11 cellular contexts compared by ENCODE assay signal in the genomic region with DNA sequence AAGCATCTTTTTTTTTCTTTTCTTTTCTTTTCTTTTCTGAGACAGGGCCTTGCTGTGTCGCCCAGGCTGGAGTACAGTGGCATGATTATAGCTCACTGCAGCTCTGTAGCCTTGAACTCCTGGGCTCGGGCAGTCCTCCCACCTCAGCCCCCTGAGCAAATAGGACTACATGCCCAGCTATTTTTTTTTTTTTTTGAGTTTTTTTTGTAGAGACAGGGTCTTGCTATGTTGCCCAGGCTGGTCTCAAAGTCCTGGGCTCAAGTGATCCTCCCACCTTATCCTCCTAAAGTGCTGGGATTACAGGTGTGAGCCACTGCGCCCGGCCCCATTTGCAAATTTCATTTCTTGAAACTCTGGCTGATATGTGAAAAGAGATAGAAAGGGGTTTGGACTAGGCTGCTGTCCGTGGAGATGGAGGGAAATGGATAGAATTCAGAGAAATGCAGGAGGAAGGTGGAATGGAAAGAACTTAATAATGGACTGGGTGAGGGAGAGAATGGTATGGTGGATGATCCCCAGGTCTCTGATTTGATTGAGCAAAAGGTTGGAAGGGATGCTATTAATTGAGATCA. TPM values are rescaled to one million over a fixed set of nuclear protein-coding genes. Genes with fewer than 3 reads are reported as not detected.
A peak's percentile ranks its signal among the peaks of the same experiment; 100 is the strongest.
DNase-seq lines count a peak whose midpoint lies in the region; ATAC-seq and TF ChIP-seq lines count a peak whose summit lies in the region.
"Had no signal": no experiment of that assay in that cellular context is flagged by ENCODE, and none has a peak within 500 bp of the region (broad histone marks: within the 10 kb centered on the region; RNA-seq: fewer than 3 reads in every experiment).

No MANE protein-coding gene starts in this region.

- intact Hi-C loops in left ventricle myocardium inferior (cut with micrococcal nuclease), result no loop called here
- intact Hi-C loops in heart left ventricle (cut with DNase I), result no loop called here
- intact Hi-C loops in naive thymus-derived CD4-positive, alpha-beta T cell (cut with micrococcal nuclease), result no loop called here
- intact Hi-C loops in lower lobe of right lung (cut with DNase I), result no loop called here

- no peaks in the 10 kb centered on the region for H3K27me3 Mint-ChIP-seq in naive thymus-derived CD4-positive, alpha-beta T cell

- H3K27me3 ChIP-seq in left ventricle myocardium inferior (ENCODE audit: low read depth) (no peaks in the 10 kb centered on the region), heart left ventricle (no peaks in the 10 kb centered on the region), lower lobe of right lung (ENCODE audit: low read depth) (no peaks in the 10 kb centered on the region)
- no peaks in the 10 kb centered on the region for H3K27me3 ChIP-seq in naive thymus-derived CD4-positive, alpha-beta T cell (ENCODE audit: control insufficient read depth in 2 of 2, insufficient read depth in 2 of 2, low read length in 2 of 2)
- H3K27me3 ChIP-seq: BE2C had no signal

- no peaks in the 10 kb centered on the region for H3K9me3 Mint-ChIP-seq in activated naive CD4-positive, alpha-beta T cell treated with anti-CD3 and anti-CD28 coated beads, Interleukin-2, amount 50 U/mL, for 72 hours
- H3K9me3 Mint-ChIP-seq in naive thymus-derived CD4-positive, alpha-beta T cell, result peaks cover 0 to 3% (median 0%) of the 10 kb centered on the region in 11 donors
- H3K9me3 Mint-ChIP-seq: H9 had no signal

- H3K4me1 Mint-ChIP-seq in naive thymus-derived CD4-positive, alpha-beta T cell, result peaks cover 70 to 95% (median 86%) of the 10 kb centered on the region in 7 donors

- H3K4me3 Mint-ChIP-seq in naive thymus-derived CD4-positive, alpha-beta T cell, result peak overlapping the region in 5 of 10 donors; percentile 1 to 51 (median 12)
- H3K4me3 Mint-ChIP-seq: H9 had no signal

- TF ChIP-seq POLR2A in heart left ventricle (IDR thresholded peaks at IDR 0.05), result no peak

- DNase-seq in left ventricle myocardium inferior (no peak), heart left ventricle (no peak), lower lobe of right lung (no peak), dedifferentiated amniotic fluid mesenchymal stem cell (ENCODE audit: extremely low spot score) (no peak)
- no peak for DNase-seq in activated naive CD4-positive, alpha-beta T cell treated with anti-CD3 and anti-CD28 coated beads, Interleukin-2, amount 50 U/mL, for 72 hours (ENCODE audit: low spot score in 2 of 2)
- DNase-seq in naive thymus-derived CD4-positive, alpha-beta T cell, result no peak
- DNase-seq: BE2C, H9, NCI-H226 had no signal

- WGBS in heart left ventricle, 4 donors, result 82 to 95% (median 94%) methylated on average over 5 of the region's 5 CpGs

- peak overlapping the region; percentile 69 to 70 for H3K27ac Mint-ChIP-seq in activated naive CD4-positive, alpha-beta T cell treated with anti-CD3 and anti-CD28 coated beads, Interleukin-2, amount 50 U/mL, for 72 hours
- peak overlapping the region; percentile 40 to 93 (median 78) for H3K27ac Mint-ChIP-seq in naive thymus-derived CD4-positive, alpha-beta T cell

- peaks cover 30 to 60% of the 10 kb centered on the region in 2 donors for H3K36me3 Mint-ChIP-seq in activated naive CD4-positive, alpha-beta T cell treated with anti-CD3 and anti-CD28 coated beads, Interleukin-2, amount 50 U/mL, for 72 hours
- peaks cover 12 to 49% (median 35%) of the 10 kb centered on the region in 5 donors for H3K36me3 Mint-ChIP-seq in naive thymus-derived CD4-positive, alpha-beta T cell

- no peak for ATAC-seq in heart left ventricle
- ATAC-seq in activated naive CD4-positive, alpha-beta T cell treated with anti-CD3 and anti-CD28 coated beads, Interleukin-2, amount 50 U/mL, for 72 hours, result no peak
- no peak for ATAC-seq in naive thymus-derived CD4-positive, alpha-beta T cell
- no peak for ATAC-seq in HG03469 (IDR thresholded peaks at IDR 0.05; ENCODE audit: unreplicated experiment)
- ATAC-seq in lower lobe of right lung, result no peak
- ATAC-seq in HG02759 (IDR thresholded peaks at IDR 0.05; ENCODE audit: unreplicated experiment), result no peak

- H3K27ac ChIP-seq in left ventricle myocardium inferior (replicated peaks), result peak overlapping the region; percentile 15
- peak overlapping the region in 1 of 12 donors; percentile 80 for H3K27ac ChIP-seq in heart left ventricle
- H3K27ac ChIP-seq in naive thymus-derived CD4-positive, alpha-beta T cell (ENCODE audit: low read depth, low read length), result peak overlapping the region; percentile 17
- H3K27ac ChIP-seq in lower lobe of right lung, result no peak overlapping the region

- CTCF ChIA-PET in naive thymus-derived CD4-positive, alpha-beta T cell (lab: Charles Lee), result interaction anchor here (0.7 kb wide), 1 partner anchor 23 kb away, joined by 3 read pairs; no protein-coding TSS in a partner anchor

- peaks cover 8% of the 10 kb centered on the region for H3K36me3 ChIP-seq in left ventricle myocardium inferior
- peaks cover 0 to 14% (median 1%) of the 10 kb centered on the region in 9 donors for H3K36me3 ChIP-seq in heart left ventricle
- peaks cover 0 to 21% (median 4%) of the 10 kb centered on the region in 3 experiments for H3K36me3 ChIP-seq in naive thymus-derived CD4-positive, alpha-beta T cell (ENCODE audit: control insufficient read depth in 2 of 3, insufficient read depth in 3 of 3, low read length in 3 of 3)
- peaks cover 10% of the 10 kb centered on the region for H3K36me3 ChIP-seq in lower lobe of right lung
- H3K36me3 ChIP-seq: BE2C had no signal

- no peak overlapping the region for H3K4me3 ChIP-seq in left ventricle myocardium inferior
- H3K4me3 ChIP-seq in heart left ventricle, result no peak overlapping the region
- H3K4me3 ChIP-seq in naive thymus-derived CD4-positive, alpha-beta T cell (ENCODE audit: low read length), result no peak overlapping the region
- H3K4me3 ChIP-seq in lower lobe of right lung, result no peak overlapping the region

- H3K4me1 ChIP-seq in left ventricle myocardium inferior (peaks cover 51% of the 10 kb centered on the region), heart left ventricle (peaks cover 0 to 73% (median 11%) of the 10 kb centered on the region in 12 donors), lower lobe of right lung (peaks cover 31% of the 10 kb centered on the region)
- H3K4me1 ChIP-seq in naive thymus-derived CD4-positive, alpha-beta T cell (ENCODE audit: control insufficient read depth in 2 of 2, insufficient read depth in 2 of 2, low read length in 2 of 2), result peaks cover 32 to 36% of the 10 kb centered on the region in 2 donors
- H3K4me1 ChIP-seq: BE2C had no signal

- POLR2A ChIA-PET in naive thymus-derived CD4-positive, alpha-beta T cell (lab: Charles Lee), result interaction anchor here (0.9 kb wide), 1 partner anchor 12 kb away, joined by 3 read pairs; no protein-coding TSS in a partner anchor

- TF ChIP-seq CTCF in left ventricle myocardium inferior (IDR thresholded peaks at IDR 0.05; ENCODE audit: borderline replicate concordance) (no peak), heart left ventricle (IDR thresholded peaks at IDR 0.05) (no peak), lower lobe of right lung (IDR thresholded peaks at IDR 0.05) (no peak)

- H3K9me3 ChIP-seq in left ventricle myocardium inferior (replicated peaks) (no peaks in the 10 kb centered on the region), heart left ventricle (no peaks in the 10 kb centered on the region), lower lobe of right lung (no peaks in the 10 kb centered on the region)
- no peaks in the 10 kb centered on the region for H3K9me3 ChIP-seq in naive thymus-derived CD4-positive, alpha-beta T cell (ENCODE audit: control insufficient read depth in 2 of 3, low read length in 3 of 3)
- H3K9me3 ChIP-seq: BE2C had no signal

RNA-seq across cellular contexts. Expression of a gene that starts 32.9 kb away (rescaled TPM):
- total RNA-seq in left ventricle myocardium inferior, result 3.2 TPM
- total RNA-seq in heart left ventricle, result 10 to 100 TPM in 7 of 9 donors, 1 to 10 TPM in 2; 3.6 to 30.8 (median 13.9) TPM
- 1 to 10 TPM; 5.1 to 10.0 TPM for polyA plus RNA-seq in heart left ventricle
- total RNA-seq in activated naive CD4-positive, alpha-beta T cell treated with anti-CD3 and anti-CD28 coated beads, Interleukin-2, amount 50 U/mL, for 72 hours, result 100 to 1,000 TPM; 110 to 146 TPM
- 100 to 1,000 TPM; 102 to 162 (median 130) TPM for total RNA-seq in naive thymus-derived CD4-positive, alpha-beta T cell
- polyA plus RNA-seq in naive thymus-derived CD4-positive, alpha-beta T cell, result 100 to 1,000 TPM; 261 to 285 TPM
- total RNA-seq in lower lobe of right lung, result 29.5 TPM
